8 cellular contexts compared by ENCODE assay signal in the genomic region with DNA sequence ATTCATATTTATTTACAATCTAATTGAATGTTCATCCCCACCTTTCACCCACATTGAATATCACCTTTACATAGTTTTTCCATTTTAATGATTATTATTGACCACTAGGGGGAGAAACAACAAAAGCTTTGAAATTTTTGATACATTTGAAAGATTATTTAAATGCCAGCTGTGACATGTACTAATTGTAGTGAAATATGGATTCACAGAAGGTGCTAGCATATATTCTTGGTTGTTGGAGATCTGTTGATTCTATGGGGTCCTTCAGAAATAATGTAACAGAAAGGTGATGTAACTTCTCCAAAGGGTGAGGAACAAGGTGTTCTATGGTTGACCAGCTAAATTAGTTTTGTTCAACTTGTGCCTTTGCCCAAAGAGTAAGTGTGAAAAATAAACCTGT. TPM values are rescaled to one million over a fixed set of nuclear protein-coding genes. Genes with fewer than 3 reads are reported as not detected.
DNase-seq lines count a peak whose midpoint lies in the region; ATAC-seq and TF ChIP-seq lines count a peak whose summit lies in the region.
"Had no signal": no experiment of that assay in that cellular context is flagged by ENCODE, and none has a peak within 500 bp of the region (broad histone marks: within the 10 kb centered on the region; RNA-seq: fewer than 3 reads in every experiment).

No MANE protein-coding gene starts in this region.

- TF ChIP-seq POLR2A in body of pancreas (IDR thresholded peaks at IDR 0.05) = no peak

- H3K36me3 ChIP-seq in body of pancreas (replicated peaks in 1 of 2; ENCODE audit: insufficient read depth in 1 of 2, low read depth in 2 of 2) = no peaks in the 10 kb centered on the region

- H3K4me3 ChIP-seq in body of pancreas = no peak overlapping the region
- H3K4me3 ChIP-seq: skin epidermis had no signal

- no peaks in the 10 kb centered on the region for H3K27me3 ChIP-seq in body of pancreas

- peak; percentile 25 for DNase-seq in GM10266 (ENCODE audit: extremely low spot score)
- DNase-seq in NCI-H1694 treated with DMSO at 0.1 percent for 48 hours (lab: John Stamatoyannopoulos, UW) = peak; percentile 73
- DNase-seq in body of pancreas = no peak
- DNase-seq in medulla oblongata (ENCODE audit: extremely low spot score) = peak; percentile 44

- H3K4me1 ChIP-seq in body of pancreas = no peaks in the 10 kb centered on the region

- TF ChIP-seq CTCF in GM10266 (IDR thresholded peaks at IDR 0.05; ENCODE audit: control insufficient read depth, insufficient read depth, low read depth, missing control alignments) (peak; percentile 36), body of pancreas (IDR thresholded peaks at IDR 0.05) (peak; percentile 37 to 70 (median 59))

- no peak overlapping the region for H3K27ac ChIP-seq in body of pancreas
- H3K27ac ChIP-seq: skin epidermis had no signal

- intact Hi-C loops in body of pancreas (cut with DNase I) = loop anchor here (5.0 kb wide), 1 partner anchor 742 kb away; no protein-coding TSS in a partner anchor

- ATAC-seq in body of pancreas (peak; percentile 45), HG03439 (IDR thresholded peaks at IDR 0.05; ENCODE audit: unreplicated experiment) (no peak), HG02642 (IDR thresholded peaks at IDR 0.05; ENCODE audit: poor library complexity, unreplicated experiment) (no peak), GM21423 (IDR thresholded peaks at IDR 0.05; ENCODE audit: unreplicated experiment) (no peak)

- H3K9me3 ChIP-seq in body of pancreas = no peaks in the 10 kb centered on the region

RNA-seq across cellular contexts. Expression of a gene that starts 22.4 kb away (rescaled TPM):
- not detected for total RNA-seq in body of pancreas

RNA-seq across cellular contexts. Expression of a gene that starts 51.0 kb away (rescaled TPM):
- total RNA-seq in body of pancreas = 10 to 100 TPM in 1 of 2 donors, 1 to 10 TPM in 1; 4.7 to 18.5 TPM

RNA-seq across cellular contexts. Expression of a gene that starts 52.9 kb away (rescaled TPM):
- 10 to 100 TPM; 20.4 to 22.3 TPM for total RNA-seq in body of pancreas

Comparison
In these comparisons a context has a peak if more than half of its experiments do, and no peak if none do; other contexts are left out.
1. DNase-seq: peak in GM10266 (single experiment), NCI-H1694 treated with DMSO at 0.1 percent for 48 hours (single experiment) and medulla oblongata (single experiment); none in body of pancreas (0 of 4).